In the genomic region with DNA sequence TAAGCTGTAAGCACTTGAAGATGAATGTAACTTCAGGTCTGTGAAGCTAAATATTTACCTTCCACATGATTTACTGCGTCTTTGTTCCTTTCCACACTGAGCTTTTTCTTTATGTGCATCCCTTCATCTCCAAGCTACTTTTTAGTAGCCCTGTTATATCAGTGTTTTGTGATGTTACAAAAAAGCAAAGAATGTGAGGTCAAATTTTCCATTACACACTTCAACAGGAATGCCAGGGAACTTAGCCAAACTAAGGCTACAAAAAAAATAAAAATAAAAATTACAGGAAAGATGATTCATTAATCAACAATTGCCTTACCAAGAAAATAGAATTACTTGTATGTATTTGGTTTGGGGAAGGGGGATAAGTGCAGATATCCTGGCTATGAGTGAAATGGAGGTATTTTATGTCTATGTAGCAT, we compare ENCODE assay signal across 8 cellular contexts.
DNase-seq lines count a peak whose midpoint lies in the region; ATAC-seq, FAIRE-seq and TF ChIP-seq lines count a peak whose summit lies in the region.

No MANE protein-coding gene starts in this region.

- FAIRE-seq in HTR-8/SVneo (lab: Jason Lieb, UNC) (no peak), bronchial epithelial cell (lab: Jason Lieb, UNC) (no peak)

- peak; percentile 43 for DNase-seq in HTR-8/SVneo (ENCODE audit: insufficient read length, low spot score)
- peak; percentile 88 for DNase-seq in bronchial epithelial cell (ENCODE audit: low read depth)
- no peak for DNase-seq in left colon
- DNase-seq in thyroid gland, result no peak
- no peak for DNase-seq in nucleus accumbens (lab: John Stamatoyannopoulos, UW)
- DNase-seq in activated CD4-positive, alpha-beta memory T cell treated with anti-CD3 and anti-CD28 coated beads, Interleukin-2, amount 10 ng/mL, durations not matched to agents 7 days and 5 days, result no peak
- DNase-seq in activated T-cell treated with anti-CD3 and anti-CD28 coated beads for 4 hours, result no peak

- peak; percentile 28 for ATAC-seq in left colon
- ATAC-seq in HG03097 (IDR thresholded peaks at IDR 0.05; ENCODE audit: low FRiP score, unreplicated experiment), result no peak

- H3K4me1 Mint-ChIP-seq in activated CD4-positive, alpha-beta memory T cell treated with anti-CD3 and anti-CD28 coated beads, Interleukin-2, amount 10 ng/mL, durations not matched to agents 7 days and 5 days, result peaks cover under 1% of the 10 kb centered on the region

- H3K4me3 Mint-ChIP-seq in activated CD4-positive, alpha-beta memory T cell treated with anti-CD3 and anti-CD28 coated beads, Interleukin-2, amount 10 ng/mL, durations not matched to agents 7 days and 5 days, result no peak overlapping the region

- no peaks in the 10 kb centered on the region for H3K9me3 Mint-ChIP-seq in activated CD4-positive, alpha-beta memory T cell treated with anti-CD3 and anti-CD28 coated beads, Interleukin-2, amount 10 ng/mL, durations not matched to agents 7 days and 5 days

- no peak overlapping the region for H3K27ac Mint-ChIP-seq in activated CD4-positive, alpha-beta memory T cell treated with anti-CD3 and anti-CD28 coated beads, Interleukin-2, amount 10 ng/mL, durations not matched to agents 7 days and 5 days

- H3K36me3 Mint-ChIP-seq in activated CD4-positive, alpha-beta memory T cell treated with anti-CD3 and anti-CD28 coated beads, Interleukin-2, amount 10 ng/mL, durations not matched to agents 7 days and 5 days (ENCODE audit: low read depth), result no peaks in the 10 kb centered on the region

- POLR2A ChIA-PET in activated CD4-positive, alpha-beta memory T cell treated with anti-CD3 and anti-CD28 coated beads, Interleukin-2, amount 10 ng/mL, durations not matched to agents 7 days and 5 days (lab: Charles Lee), result no interaction called here

- TF ChIP-seq CTCF in bronchial epithelial cell (IDR thresholded peaks at IDR 0.05; ENCODE audit: insufficient read depth, low read length, severe bottlenecking), result no peak
- no peak for TF ChIP-seq CTCF in thyroid gland (IDR thresholded peaks at IDR 0.05)

- H3K36me3 ChIP-seq in bronchial epithelial cell (ENCODE audit: control insufficient read depth, insufficient read depth, low read length) (no peaks in the 10 kb centered on the region), thyroid gland (no peaks in the 10 kb centered on the region)

- peaks cover 23 to 25% of the 10 kb centered on the region in 2 donors for H3K4me1 ChIP-seq in thyroid gland

- intact Hi-C loops in left colon (cut with DNase I, micrococcal nuclease) (loop anchor here in 1 of 2 donors (10.0 kb wide), 1 partner anchor 197 kb away; no protein-coding TSS in a partner anchor), thyroid gland (cut with DNase I) (no loop called here)

- peak overlapping the region; percentile 53 to 88 (median 69) for H3K27ac ChIP-seq in thyroid gland

- CTCF ChIA-PET in activated CD4-positive, alpha-beta memory T cell treated with anti-CD3 and anti-CD28 coated beads, Interleukin-2, amount 10 ng/mL, durations not matched to agents 7 days and 5 days (lab: Charles Lee), result interaction anchor here (0.6 to 0.7 kb wide), 2 partner anchors 209 to 538 kb away, joined by 3 read pairs; no protein-coding TSS in a partner anchor

- no peaks in the 10 kb centered on the region for H3K9me3 ChIP-seq in thyroid gland

- no peaks in the 10 kb centered on the region for H3K27me3 Mint-ChIP-seq in activated CD4-positive, alpha-beta memory T cell treated with anti-CD3 and anti-CD28 coated beads, Interleukin-2, amount 10 ng/mL, durations not matched to agents 7 days and 5 days

- 73 to 76% methylated on average over 1 of the region's 1 CpG for WGBS in thyroid gland, 2 donors

- no peak for TF ChIP-seq POLR2A in thyroid gland (IDR thresholded peaks at IDR 0.05)

- no peaks in the 10 kb centered on the region for H3K27me3 ChIP-seq in bronchial epithelial cell (ENCODE audit: control insufficient read depth, insufficient read depth, low read length)
- H3K27me3 ChIP-seq in thyroid gland, result no peaks in the 10 kb centered on the region

- H3K4me3 ChIP-seq in bronchial epithelial cell (ENCODE audit: low read depth, low read length) (no peak overlapping the region), thyroid gland (replicated peaks in 1 of 3) (no peak overlapping the region)

Comparison
In these comparisons a context has a peak if more than half of its experiments do, and no peak if none do; other contexts are left out.
1. DNase-seq: peak in HTR-8/SVneo (single experiment) and bronchial epithelial cell (single experiment); none in left colon (0 of 2), thyroid gland (0 of 2), nucleus accumbens (0 of 56), activated CD4-positive, alpha-beta memory T cell treated with anti-CD3 and anti-CD28 coated beads, Interleukin-2, amount 10 ng/mL, durations not matched to agents 7 days and 5 days (single experiment) and activated T-cell treated with anti-CD3 and anti-CD28 coated beads for 4 hours (single experiment).